ENCODE assay signal across 25 cellular contexts in the genomic region with DNA sequence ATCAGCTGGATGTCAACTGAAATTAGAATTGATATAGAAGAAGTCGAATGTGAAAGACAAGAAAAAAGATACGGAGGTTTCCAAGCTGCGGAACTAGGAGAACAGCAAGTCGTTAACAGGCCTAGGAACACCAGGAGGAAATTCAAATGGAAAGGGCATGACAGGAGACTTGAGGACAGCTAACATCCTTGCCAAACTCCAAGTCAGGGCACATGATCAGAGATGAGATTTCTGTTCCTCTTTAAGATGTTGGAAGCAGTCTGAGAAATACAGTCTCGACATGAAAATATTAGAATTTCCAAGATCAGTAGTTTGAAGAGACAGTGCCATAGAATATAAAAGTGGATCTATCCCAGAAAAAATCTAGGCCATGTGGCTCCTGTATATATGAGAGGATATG. TPM values are rescaled to one million over a fixed set of nuclear protein-coding genes. Genes with fewer than 3 reads are reported as not detected.
DNase-seq lines count a peak whose midpoint lies in the region; ATAC-seq and TF ChIP-seq lines count a peak whose summit lies in the region.
"Had no signal": no experiment of that assay in that cellular context is flagged by ENCODE, and none has a peak within 500 bp of the region (broad histone marks: within the 10 kb centered on the region; RNA-seq: fewer than 3 reads in every experiment).

No MANE protein-coding gene starts in this region.

- peaks cover 16% of the 10 kb centered on the region for H3K4me1 Mint-ChIP-seq in MCF 10A (ENCODE audit: insufficient read depth, unreplicated experiment)

- CTCF ChIA-PET in MCF 10A (lab: Yijun Ruan, JAX) = interaction anchor here (0.6 to 1.7 kb wide), 3 partner anchors 13 to 267 kb away, joined by 3 to 5 read pairs (median 3); no protein-coding TSS in a partner anchor

- no peak for TF ChIP-seq EP300 in suprapubic skin (IDR thresholded peaks at IDR 0.05)

- no peak for DNase-seq in MCF 10A (ENCODE audit: unreplicated experiment)
- no peak for DNase-seq in breast epithelium (ENCODE audit: low spot score in 2 of 2)
- no peak for DNase-seq in adipocyte (ENCODE audit: low read depth)
- no peak for DNase-seq in suprapubic skin (ENCODE audit: low spot score in 2 of 2)
- DNase-seq in NCI-H2107 treated with DMSO at 0.1 percent for 48 hours (lab: John Stamatoyannopoulos, UW; ENCODE audit: unreplicated experiment) = no peak
- no peak for DNase-seq in NCI-H2227 treated with DMSO at 0.1 percent for 48 hours (lab: John Stamatoyannopoulos, UW)
- DNase-seq: activated CD8-positive, alpha-beta memory T cell treated with anti-CD3 and anti-CD28 coated beads for 24 hours; DMS 273 treated with DMSO at 0.1 percent for 48 hours; effector memory CD8-positive, alpha-beta T cell; GDM1; glutamatergic neuron; KBM-7; NCI-H2029; NCI-H446 treated with DMSO at 0.1 percent for 48 hours; stimulated activated CD4-positive, alpha-beta T cell treated with anti-CD3 and anti-CD28 coated beads, Interleukin-12 subunit alpha, Interleukin-12 subunit beta, amount 100 ng/mL, for 4 hours; T1000 had no signal

- no peaks in the 10 kb centered on the region for H3K27me3 ChIP-seq in breast epithelium
- no peaks in the 10 kb centered on the region for H3K27me3 ChIP-seq in adipocyte (replicated peaks; ENCODE audit: control insufficient read depth, insufficient read depth, low read length)
- H3K27me3 ChIP-seq in neutrophil = no peaks in the 10 kb centered on the region
- no peaks in the 10 kb centered on the region for H3K27me3 ChIP-seq in suprapubic skin
- H3K27me3 ChIP-seq: BLaER1 treated with 17β-estradiol and CSF1 and Interleukin-3, amounts not matched to agents 10 nM and 100 nM had no signal

- no peaks in the 10 kb centered on the region for H3K9me3 Mint-ChIP-seq in MCF 10A (ENCODE audit: unreplicated experiment)
- H3K9me3 Mint-ChIP-seq: activated naive CD4-positive, alpha-beta T cell treated with anti-CD3 and anti-CD28 coated beads, Interleukin-2, amount 50 U/mL, for 72 hours; effector memory CD8-positive, alpha-beta T cell had no signal

- intact Hi-C loops in MCF 10A (cut with micrococcal nuclease) = no loop called here
- intact Hi-C loops in breast epithelium (cut with DNase I; ENCODE audit: low total_unique reads) = no loop called here

- POLR2A ChIA-PET in MCF 10A (lab: Yijun Ruan, JAX) = interaction anchor here (1.2 kb wide), 1 partner anchor 60 kb away, joined by 3 read pairs; no protein-coding TSS in a partner anchor

- ATAC-seq in HG03045 (IDR thresholded peaks at IDR 0.05; ENCODE audit: unreplicated experiment) = no peak
- ATAC-seq: A549; activated naive CD4-positive, alpha-beta T cell treated with anti-CD3 and anti-CD28 coated beads, Interleukin-2, amount 50 U/mL, for 72 hours; effector memory CD8-positive, alpha-beta T cell; left lobe of liver; Panc1 had no signal

- BruUV-seq in MCF 10A (replicated peaks; lab: Mats Ljungman, UMichigan) = no TSS peak

- H3K9ac ChIP-seq in adipocyte (ENCODE audit: low read length) = no peak overlapping the region
- H3K9ac ChIP-seq: BLaER1 treated with 17β-estradiol and CSF1 and Interleukin-3, amounts not matched to agents 10 nM and 100 nM had no signal

- H3K36me3 Mint-ChIP-seq in MCF 10A (ENCODE audit: insufficient read depth, unreplicated experiment) = no peaks in the 10 kb centered on the region
- H3K36me3 Mint-ChIP-seq: activated naive CD4-positive, alpha-beta T cell treated with anti-CD3 and anti-CD28 coated beads, Interleukin-2, amount 50 U/mL, for 72 hours had no signal

- no peak for TF ChIP-seq POLR2A in breast epithelium (IDR thresholded peaks at IDR 0.05)
- TF ChIP-seq POLR2A in suprapubic skin (IDR thresholded peaks at IDR 0.05) = no peak

- H3K27me3 Mint-ChIP-seq in MCF 10A (ENCODE audit: insufficient read depth, unreplicated experiment) = no peaks in the 10 kb centered on the region
- H3K27me3 Mint-ChIP-seq: effector memory CD8-positive, alpha-beta T cell had no signal

- H3K36me3 ChIP-seq in breast epithelium (no peaks in the 10 kb centered on the region), adipocyte (ENCODE audit: control insufficient read depth, insufficient read depth, low read length, severe bottlenecking) (no peaks in the 10 kb centered on the region), neutrophil (no peaks in the 10 kb centered on the region), suprapubic skin (no peaks in the 10 kb centered on the region)
- H3K36me3 ChIP-seq: BLaER1 treated with 17β-estradiol and CSF1 and Interleukin-3, amounts not matched to agents 10 nM and 100 nM had no signal

- WGBS in suprapubic skin = 37% methylated on average over 4 of the region's 5 CpGs

- no peak overlapping the region for H3K27ac ChIP-seq in breast epithelium
- peak overlapping the region; percentile 14 for H3K27ac ChIP-seq in neutrophil
- no peak overlapping the region for H3K27ac ChIP-seq in suprapubic skin
- H3K27ac ChIP-seq: A549; BLaER1 treated with 17β-estradiol and CSF1 and Interleukin-3, amounts not matched to agents 10 nM and 100 nM; SK-N-MC had no signal

- no peak overlapping the region for H3K4me3 ChIP-seq in breast epithelium
- H3K4me3 ChIP-seq in adipocyte (ENCODE audit: low read length) = peak overlapping the region; percentile 4
- no peak overlapping the region for H3K4me3 ChIP-seq in neutrophil (ENCODE audit: low read depth in 1 of 2, low read length in 1 of 2)
- no peak overlapping the region for H3K4me3 ChIP-seq in suprapubic skin
- H3K4me3 ChIP-seq: A549; BLaER1 treated with 17β-estradiol and CSF1 and Interleukin-3, amounts not matched to agents 10 nM and 100 nM; mucosa of descending colon; SK-N-MC had no signal

- TF ChIP-seq CTCF in MCF 10A (IDR thresholded peaks at IDR 0.05; ENCODE audit: unreplicated experiment) = no peak
- no peak for TF ChIP-seq CTCF in breast epithelium (IDR thresholded peaks at IDR 0.05)
- TF ChIP-seq CTCF in neutrophil (IDR thresholded peaks at IDR 0.05) = no peak
- TF ChIP-seq CTCF in suprapubic skin (IDR thresholded peaks at IDR 0.05) = no peak

- peak overlapping the region; percentile 76 for H3K27ac Mint-ChIP-seq in MCF 10A (ENCODE audit: low read depth, unreplicated experiment)
- H3K27ac Mint-ChIP-seq: activated naive CD4-positive, alpha-beta T cell treated with anti-CD3 and anti-CD28 coated beads, Interleukin-2, amount 50 U/mL, for 72 hours had no signal

- H3K4me1 ChIP-seq in breast epithelium (no peaks in the 10 kb centered on the region), adipocyte (ENCODE audit: control insufficient read depth, insufficient read depth, low read length) (peaks cover 26% of the 10 kb centered on the region), neutrophil (ENCODE audit: control insufficient read depth in 1 of 2, insufficient read depth in 1 of 2, low read depth in 1 of 2, low read length in 1 of 2) (peaks cover 48 to 63% of the 10 kb centered on the region in 2 experiments), suprapubic skin (peaks cover 41% of the 10 kb centered on the region)

- H3K9me3 ChIP-seq in breast epithelium (no peaks in the 10 kb centered on the region), adipocyte (ENCODE audit: control insufficient read depth, low read length) (no peaks in the 10 kb centered on the region), neutrophil (no peaks in the 10 kb centered on the region), suprapubic skin (no peaks in the 10 kb centered on the region)
- H3K9me3 ChIP-seq: A549; BLaER1 treated with 17β-estradiol and CSF1 and Interleukin-3, amounts not matched to agents 10 nM and 100 nM; mucosa of descending colon had no signal

- no peak overlapping the region for H3K4me3 Mint-ChIP-seq in MCF 10A (ENCODE audit: unreplicated experiment)
- H3K4me3 Mint-ChIP-seq: effector memory CD8-positive, alpha-beta T cell had no signal

RNA-seq across cellular contexts. Expression of a gene that starts 5.0 kb away (rescaled TPM):
- total RNA-seq in MCF 10A (2022) (28.9 and 35.7 TPM in 2 replicates), breast epithelium (10 to 100 TPM; 34.1 to 77.4 (median 34.4) TPM), suprapubic skin (10 to 100 TPM; 37.4 to 73.7 (median 47.0) TPM)

RNA-seq across cellular contexts. Expression of a gene that starts 45.2 kb away (rescaled TPM):
- total RNA-seq in MCF 10A (2022) (172 and 213 TPM in 2 replicates), breast epithelium (100 to 1,000 TPM; 111 to 158 (median 151) TPM), suprapubic skin (10 to 100 TPM; 69.5 to 96.5 (median 86.8) TPM)
